26 cellular contexts compared by ENCODE assay signal in the genomic region with DNA sequence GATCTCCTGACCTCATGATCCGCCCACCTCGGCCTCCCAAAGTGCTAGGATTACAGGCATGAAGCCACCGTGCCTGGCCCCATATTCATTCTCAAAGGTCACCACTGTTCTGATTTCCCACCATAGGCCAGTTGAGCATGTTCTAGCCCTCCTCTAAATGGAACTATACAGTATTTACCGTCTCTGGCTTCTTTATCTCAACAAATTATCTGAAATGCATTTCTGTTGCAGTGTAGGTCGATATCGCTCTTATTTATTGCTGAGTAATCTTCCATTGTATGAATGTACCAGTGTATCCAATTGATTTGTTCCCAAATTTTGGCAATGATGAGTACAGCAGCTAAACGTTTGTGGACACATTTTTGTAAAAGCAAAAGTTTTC.
"Had no signal": no experiment of that assay in that cellular context is flagged by ENCODE, and none has a peak within 500 bp of the region (broad histone marks: within the 10 kb centered on the region; RNA-seq: fewer than 3 reads in every experiment).

No MANE protein-coding gene starts in this region.

- H3K27ac Mint-ChIP-seq: activated T-cell treated with anti-CD3 and anti-CD28 coated beads, Interleukin-2, amount 50 U/mL, for 72 hours; naive thymus-derived CD8-positive, alpha-beta T cell; progenitor cell of endocrine pancreas; stimulated activated naive CD8-positive, alpha-beta T cell treated with anti-CD3 and anti-CD28 coated beads, Interleukin-15, Interleukin-2, amounts not matched to agents 100 ng/mL and 50 ng/mL, for 24 hours; T-helper 17 cell; type B pancreatic cell had no signal

- H3K4me3 Mint-ChIP-seq: activated T-cell treated with anti-CD3 and anti-CD28 coated beads, Interleukin-2, amount 50 U/mL, for 72 hours; central memory CD8-positive, alpha-beta T cell; naive thymus-derived CD8-positive, alpha-beta T cell; stimulated activated naive CD8-positive, alpha-beta T cell treated with anti-CD3 and anti-CD28 coated beads, Interleukin-15, Interleukin-2, amounts not matched to agents 100 ng/mL and 50 ng/mL, for 24 hours; T-helper 17 cell; type B pancreatic cell had no signal

- H3K9me3 Mint-ChIP-seq: activated T-cell treated with anti-CD3 and anti-CD28 coated beads, Interleukin-2, amount 50 U/mL, for 72 hours; central memory CD8-positive, alpha-beta T cell; naive thymus-derived CD8-positive, alpha-beta T cell; stimulated activated naive CD8-positive, alpha-beta T cell treated with anti-CD3 and anti-CD28 coated beads, Interleukin-15, Interleukin-2, amounts not matched to agents 100 ng/mL and 50 ng/mL, for 24 hours; type B pancreatic cell had no signal

- H3K27me3 Mint-ChIP-seq: central memory CD8-positive, alpha-beta T cell; naive thymus-derived CD8-positive, alpha-beta T cell; progenitor cell of endocrine pancreas; stimulated activated naive CD8-positive, alpha-beta T cell treated with anti-CD3 and anti-CD28 coated beads, Interleukin-15, Interleukin-2, amounts not matched to agents 100 ng/mL and 50 ng/mL, for 24 hours; T-helper 17 cell; type B pancreatic cell had no signal

- H3K4me1 Mint-ChIP-seq: central memory CD8-positive, alpha-beta T cell; T-helper 17 cell had no signal

- ATAC-seq: activated T-cell treated with anti-CD3 and anti-CD28 coated beads, Interleukin-2, amount 50 U/mL, for 72 hours; gastrocnemius medialis; naive thymus-derived CD8-positive, alpha-beta T cell; T-helper 17 cell had no signal

- DNase-seq: activated CD4-positive, alpha-beta T cell treated with anti-CD3 and anti-CD28 coated beads, Interleukin-2, amount 50 U/mL, for 1 hour; activated CD4-positive, CD25-positive, alpha-beta regulatory T cell treated with anti-CD3 and anti-CD28 coated beads, Interleukin-2, amount 50 U/mL, for 72 hours; activated effector memory CD4-positive, alpha-beta T cell treated with Interleukin-2 at 50 U/mL for 16 hours; activated naive CD4-positive, alpha-beta T cell treated with Interleukin-2 at 50 U/mL for 16 hours; activated T-cell treated with anti-CD3 and anti-CD28 coated beads for 4 hours; activated T-cell treated with anti-CD3 and anti-CD28 coated beads, Interleukin-2, amount 50 U/mL, for 72 hours; anterior cingulate cortex; effector CD8-positive, alpha-beta T cell; gastrocnemius medialis; glutamatergic neuron; left lung; lower lobe of right lung; mesenchymal stem cell; naive thymus-derived CD8-positive, alpha-beta T cell; right lobe of liver; stimulated activated CD4-positive, alpha-beta T cell treated with anti-CD3 and anti-CD28 coated beads, Interleukin-4, amount 100 ng/mL, for 1 hour; substantia nigra; SW 1271; T-helper 17 cell; T1000; uterus; WERI-Rb-1 had no signal
